Comparison of ENCODE assay signal across 10 cellular contexts in the genomic region with DNA sequence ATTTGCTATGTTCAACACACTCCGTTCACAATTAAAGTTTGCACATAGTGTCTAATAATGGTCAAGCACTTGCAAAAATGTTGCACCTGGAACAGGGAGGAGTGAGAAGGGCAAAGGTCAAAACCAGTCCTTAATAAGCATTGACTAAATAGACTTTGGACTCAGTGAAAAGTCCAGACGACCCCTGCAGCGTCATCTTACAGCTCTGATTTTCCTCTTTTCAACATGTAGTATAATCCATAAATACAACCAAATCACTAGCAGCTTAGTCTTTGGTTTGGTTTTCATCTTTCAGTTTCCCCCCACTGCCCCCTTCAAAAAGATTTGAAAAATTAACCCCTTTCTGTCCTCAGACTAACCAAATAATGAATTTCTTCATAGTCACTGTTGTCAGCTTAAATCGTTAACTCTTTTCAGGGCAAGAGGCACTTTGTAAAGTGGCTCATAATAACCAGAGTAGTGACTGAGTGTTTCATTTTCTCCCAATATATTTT.
DNase-seq lines count a peak whose midpoint lies in the region; ATAC-seq, FAIRE-seq and TF ChIP-seq lines count a peak whose summit lies in the region.
"Had no signal": no experiment of that assay in that cellular context is flagged by ENCODE, and none has a peak within 500 bp of the region (broad histone marks: within the 10 kb centered on the region; RNA-seq: fewer than 3 reads in every experiment).

No MANE protein-coding gene starts in this region.

- H3K79me2 ChIP-seq in Karpas-422 (ENCODE audit: low read length): peaks cover 92% of the 10 kb centered on the region

- H2AFZ ChIP-seq in Karpas-422 (ENCODE audit: low read length): no peak overlapping the region; the same call in 1 of the 2 replicates

- no peak for DNase-seq in left ventricle myocardium inferior
- DNase-seq in left cardiac atrium: no peak
- DNase-seq in Karpas-422: no peak
- no peak for DNase-seq in epithelial cell of proximal tubule (ENCODE audit: low read depth)
- no peak for DNase-seq in SHP77 (lab: John Stamatoyannopoulos, UW)
- no peak for DNase-seq in RCC 7860 (ENCODE audit: low spot score)
- DNase-seq in Right ventricle myocardium superior: no peak
- no peak for DNase-seq in MV-4-11 (lab: John Stamatoyannopoulos, UW)
- DNase-seq: right lobe of liver had no signal

- H3K27ac ChIP-seq in left ventricle myocardium inferior (replicated peaks) (peak overlapping the region; percentile 66), Karpas-422 (ENCODE audit: low read length) (peak overlapping the region; percentile 77)
- H3K27ac ChIP-seq: epithelial cell of prostate had no signal

- H4K20me1 ChIP-seq in Karpas-422 (ENCODE audit: insufficient read depth, low read depth, low read length): no peaks in the 10 kb centered on the region

- H3K9me2 ChIP-seq in Karpas-422 (replicated peaks; ENCODE audit: insufficient read depth, low read length): no peaks in the 10 kb centered on the region

- H3K9me3 ChIP-seq in left ventricle myocardium inferior (replicated peaks): no peaks in the 10 kb centered on the region
- no peaks in the 10 kb centered on the region for H3K9me3 ChIP-seq in Karpas-422 (ENCODE audit: low read length)
- H3K9me3 ChIP-seq: right lobe of liver had no signal

- intact Hi-C loops in left ventricle myocardium inferior (cut with micrococcal nuclease): no loop called here
- intact Hi-C loops in left cardiac atrium (cut with DNase I): no loop called here
- intact Hi-C loops in Right ventricle myocardium superior (cut with DNase I): no loop called here

- TF ChIP-seq CTCF in left ventricle myocardium inferior (IDR thresholded peaks at IDR 0.05; ENCODE audit: borderline replicate concordance) (no peak), epithelial cell of proximal tubule (conservative IDR thresholded peaks at IDR 0.05; ENCODE audit: low read depth, low read length) (no peak)

- ATAC-seq in left cardiac atrium (no peak), Right ventricle myocardium superior (ENCODE audit: poor library complexity) (no peak)

- FAIRE-seq in RCC 7860 (lab: Jason Lieb, UNC): no peak

- no peak overlapping the region for H3K9ac ChIP-seq in Karpas-422 (ENCODE audit: low read length)

- H3K36me3 ChIP-seq in left ventricle myocardium inferior (no peaks in the 10 kb centered on the region), Karpas-422 (ENCODE audit: insufficient read depth, low read length) (peaks cover 8% of the 10 kb centered on the region)
- H3K36me3 ChIP-seq: right lobe of liver had no signal

- H3K4me1 ChIP-seq in left ventricle myocardium inferior: peaks cover 55% of the 10 kb centered on the region
- H3K4me1 ChIP-seq in Karpas-422 (ENCODE audit: low read length): peaks cover 59% of the 10 kb centered on the region
- H3K4me1 ChIP-seq: right lobe of liver had no signal

- H3K27me3 ChIP-seq in left ventricle myocardium inferior (ENCODE audit: low read depth): no peaks in the 10 kb centered on the region
- H3K27me3 ChIP-seq in Karpas-422 (ENCODE audit: low read length): no peaks in the 10 kb centered on the region
- H3K27me3 ChIP-seq: right lobe of liver had no signal

- H3K4me3 ChIP-seq in left ventricle myocardium inferior (peak overlapping the region; percentile 52), Karpas-422 (ENCODE audit: low read length) (peak overlapping the region; percentile 4; the same call in 1 of the 2 replicates), epithelial cell of proximal tubule (ENCODE audit: low read depth, low read length) (peak overlapping the region; percentile 17)
- H3K4me3 ChIP-seq: right lobe of liver had no signal

- peak overlapping the region; percentile 73 for H3K4me2 ChIP-seq in Karpas-422 (ENCODE audit: low read depth, low read length, poor library complexity, severe bottlenecking)
